In genomic region chr14:102087762-102088011, GRCh38 we compare ENCODE assay signal across 8 cellular contexts. TPM values are rescaled to one million over a fixed set of nuclear protein-coding genes. Genes with fewer than 3 reads are reported as not detected.
DNase-seq lines count a peak whose midpoint lies in the region; FAIRE-seq and TF ChIP-seq lines count a peak whose summit lies in the region.

No MANE protein-coding gene starts in this region.

- H3K4me1 ChIP-seq in SJCRH30: peaks cover 24% of the 10 kb centered on the region
- peaks cover 2% of the 10 kb centered on the region for H3K4me1 ChIP-seq in fibroblast of lung (ENCODE audit: control insufficient read depth, extremely low read depth, insufficient read depth, low read length)
- peaks cover 8% of the 10 kb centered on the region for H3K4me1 ChIP-seq in rectal smooth muscle tissue (ENCODE audit: control insufficient read depth, insufficient read depth, low read length)

- H3K27ac ChIP-seq in SJCRH30: peak overlapping the region; percentile 84
- H3K27ac ChIP-seq in fibroblast of lung (ENCODE audit: insufficient read depth, low read length): peak overlapping the region; percentile 87
- peak overlapping the region; percentile 98 for H3K27ac ChIP-seq in rectal smooth muscle tissue (ENCODE audit: low read depth, low read length)

- H3K79me2 ChIP-seq in fibroblast of lung (ENCODE audit: control insufficient read depth, insufficient read depth, low read length): peaks cover 35% of the 10 kb centered on the region

- H3K36me3 ChIP-seq in SJCRH30: peaks cover 36% of the 10 kb centered on the region
- H3K36me3 ChIP-seq in fibroblast of lung (ENCODE audit: control insufficient read depth, insufficient read depth, low read length): peaks cover 15% of the 10 kb centered on the region
- H3K36me3 ChIP-seq in rectal smooth muscle tissue (ENCODE audit: control insufficient read depth, insufficient read depth, low read length): peaks cover 7% of the 10 kb centered on the region

- peak overlapping the region; percentile 84 for H3K9ac ChIP-seq in fibroblast of lung (ENCODE audit: insufficient read depth, low read length)
- H3K9ac ChIP-seq in rectal smooth muscle tissue (ENCODE audit: low read length): peak overlapping the region; percentile 82

- H3K9me3 ChIP-seq in SJCRH30 (replicated peaks) (no peaks in the 10 kb centered on the region), fibroblast of lung (ENCODE audit: control insufficient read depth, insufficient read depth, low read depth, low read length) (no peaks in the 10 kb centered on the region)

- peaks cover 2% of the 10 kb centered on the region for H4K20me1 ChIP-seq in fibroblast of lung (ENCODE audit: control insufficient read depth, extremely low read depth, insufficient read depth, low read length)

- H3K4me2 ChIP-seq in fibroblast of lung (ENCODE audit: extremely low read depth, insufficient read depth, low read length): peak overlapping the region; percentile 90

- H3K27me3 ChIP-seq in SJCRH30: no peaks in the 10 kb centered on the region
- no peaks in the 10 kb centered on the region for H3K27me3 ChIP-seq in fibroblast of lung (ENCODE audit: control insufficient read depth, insufficient read depth, low read length)
- H3K27me3 ChIP-seq in rectal smooth muscle tissue (ENCODE audit: control insufficient read depth, insufficient read depth, low read length): no peaks in the 10 kb centered on the region

- DNase-seq in SJCRH30: no peak
- no peak for DNase-seq in fibroblast of lung (ENCODE audit: low read depth in 2 of 2)
- DNase-seq in NCI-H2227 (lab: John Stamatoyannopoulos, UW; ENCODE audit: unreplicated experiment): no peak
- DNase-seq in iPS-NIHi7 (ENCODE audit: extremely low spot score): no peak
- DNase-seq in globus pallidus (ENCODE audit: low spot score): no peak
- no peak for DNase-seq in frontal cortex (ENCODE audit: low spot score in 2 of 2)

- peak in 1 of 2 donors; percentile 2 for TF ChIP-seq CTCF in fibroblast of lung (conservative IDR thresholded peaks at IDR 0.05 in 1 of 2, IDR thresholded peaks at IDR 0.05 in 1 of 2; ENCODE audit: low read depth in 1 of 2, low read length in 2 of 2)

- H3K4me3 ChIP-seq in GM08714 (ENCODE audit: low read length) (peak overlapping the region; percentile 88), SJCRH30 (peak overlapping the region; percentile 83), fibroblast of lung (replicated peaks in 1 of 4; ENCODE audit: control extremely low read depth in 1 of 4, insufficient read depth in 1 of 4, low read depth in 3 of 4, low read length in 4 of 4) (peak overlapping the region; percentile 58 to 76 (median 68)), rectal smooth muscle tissue (ENCODE audit: low read length) (peak overlapping the region; percentile 83)

- no peak for FAIRE-seq in frontal cortex (lab: Jason Lieb, UNC)

- H2AFZ ChIP-seq in fibroblast of lung (ENCODE audit: low read length): peak overlapping the region; percentile 68

RNA-seq across cellular contexts. Expression of gene HSP90AA1, which starts 0.8 kb away (rescaled TPM):
- 650 and 697 TPM in 2 replicates for total RNA-seq in SJCRH30 (2014; rRNA removed; shearing (Covaris generic))
- total RNA-seq in fibroblast of lung: 342 and 430 TPM in 2 replicates
- 493 and 775 TPM in 2 replicates for polyA plus RNA-seq in fibroblast of lung
- 420 and 539 TPM in 2 replicates for polyA plus RNA-seq in fibroblast of lung (2012)
- polyA minus RNA-seq in fibroblast of lung (ENCODE audit: low replicate concordance): 56.7 and 74.0 TPM in 2 replicates
- 289 TPM for total RNA-seq in frontal cortex

RNA-seq across cellular contexts. Expression of gene WDR20, which starts 52.0 kb away (rescaled TPM):
- 22.0 and 23.2 TPM in 2 replicates for total RNA-seq in SJCRH30 (2014; rRNA removed; shearing (Covaris generic))
- total RNA-seq in fibroblast of lung: 13.4 and 17.8 TPM in 2 replicates
- 16.1 and 17.2 TPM in 2 replicates for polyA plus RNA-seq in fibroblast of lung
- polyA plus RNA-seq in fibroblast of lung (2012): 15.0 and 16.4 TPM in 2 replicates
- 8.3 and 24.4 TPM in 2 replicates for polyA minus RNA-seq in fibroblast of lung (ENCODE audit: low replicate concordance)
- total RNA-seq in frontal cortex: 39.5 TPM
